24 cellular contexts compared by ENCODE assay signal in genomic region chr16:11009027-11009755, GRCh38.
"Had no signal": no experiment of that assay in that cellular context is flagged by ENCODE, and none has a peak within 500 bp of the region (broad histone marks: within the 10 kb centered on the region; RNA-seq: fewer than 3 reads in every experiment).

No MANE protein-coding gene starts in this region.

- H3K27ac ChIP-seq: body of pancreas, colonic mucosa, parathyroid adenoma, transverse colon, uterus had no signal

- H3K27me3 Mint-ChIP-seq: activated CD4-positive, alpha-beta memory T cell treated with anti-CD3 and anti-CD28 coated beads, Interleukin-2, amount 10 ng/mL, durations not matched to agents 7 days and 5 days; activated naive CD8-positive, alpha-beta T cell treated with anti-CD3 and anti-CD28 coated beads, Interleukin-2, amount 50 U/mL, for 24 hours; central memory CD8-positive, alpha-beta T cell; memory B cell; stimulated activated memory B cell treated with anti-CD40 and anti-IgM and Interleukin-4, amounts not matched to agents 10 μg/mL and 1 μg/mL and 100 μg/mL, for 72 hours; T-helper 17 cell had no signal

- H3K4me3 ChIP-seq: body of pancreas, colonic mucosa, transverse colon, uterus had no signal

- H3K4me1 ChIP-seq: body of pancreas, colonic mucosa, parathyroid adenoma, transverse colon, uterus had no signal

- H3K9me3 Mint-ChIP-seq: activated CD4-positive, alpha-beta memory T cell treated with anti-CD3 and anti-CD28 coated beads, Interleukin-2, amount 10 ng/mL, durations not matched to agents 7 days and 5 days; activated naive CD8-positive, alpha-beta T cell treated with anti-CD3 and anti-CD28 coated beads, Interleukin-2, amount 50 U/mL, for 24 hours; activated T-helper 1 cell treated with anti-CD3 and anti-CD28 coated beads, Interleukin-12 subunit alpha, Interleukin-12 subunit beta, Interleukin-2, Interleukin-4 antibody, amounts not matched to agents 30 ng/mL and 10 ng/mL and 1 ng/mL, durations not matched to agents 14 hours and 24 hours and 36 hours; central memory CD8-positive, alpha-beta T cell; memory B cell; nephron; stimulated activated memory B cell treated with anti-CD40 and anti-IgM and Interleukin-4, amounts not matched to agents 10 μg/mL and 1 μg/mL and 100 μg/mL, for 72 hours had no signal

- H3K4me3 Mint-ChIP-seq: activated CD4-positive, alpha-beta memory T cell treated with anti-CD3 and anti-CD28 coated beads, Interleukin-2, amount 10 ng/mL, durations not matched to agents 7 days and 5 days; activated naive CD8-positive, alpha-beta T cell treated with anti-CD3 and anti-CD28 coated beads, Interleukin-2, amount 50 U/mL, for 24 hours; activated T-helper 1 cell treated with anti-CD3 and anti-CD28 coated beads, Interleukin-12 subunit alpha, Interleukin-12 subunit beta, Interleukin-2, Interleukin-4 antibody, amounts not matched to agents 30 ng/mL and 10 ng/mL and 1 ng/mL, durations not matched to agents 14 hours and 24 hours and 36 hours; central memory CD8-positive, alpha-beta T cell; endodermal cell; memory B cell; nephron; stimulated activated memory B cell treated with anti-CD40 and anti-IgM and Interleukin-4, amounts not matched to agents 10 μg/mL and 1 μg/mL and 100 μg/mL, for 72 hours; T-helper 17 cell had no signal

- H3K9me3 ChIP-seq: body of pancreas, colonic mucosa, transverse colon, uterus had no signal

- ATAC-seq: activated naive CD8-positive, alpha-beta T cell treated with anti-CD3 and anti-CD28 coated beads, Interleukin-2, amount 50 U/mL, for 24 hours; body of pancreas; left ventricle myocardium superior; sciatic nerve; stimulated activated memory B cell treated with anti-CD40 and anti-IgM and Interleukin-4, amounts not matched to agents 10 μg/mL and 1 μg/mL and 100 μg/mL, for 72 hours; T-helper 17 cell had no signal

- DNase-seq: activated CD4-positive, alpha-beta memory T cell treated with anti-CD3 and anti-CD28 coated beads, Interleukin-2, amount 10 ng/mL, durations not matched to agents 7 days and 5 days; activated CD4-positive, alpha-beta T cell treated with anti-CD3 and anti-CD28 coated beads for 48 hours; activated CD4-positive, CD25-positive, alpha-beta regulatory T cell; activated gamma-delta T cell; activated naive CD4-positive, alpha-beta T cell treated with anti-CD3 and anti-CD28 coated beads, Interleukin-2, amount 50 U/mL, for 16 hours; activated naive CD8-positive, alpha-beta T cell treated with anti-CD3 and anti-CD28 coated beads, Interleukin-2, amount 50 U/mL, for 24 hours; body of pancreas; colonic mucosa; endodermal cell; hippocampal formation; left ventricle myocardium superior; small intestine; stimulated activated CD4-positive, alpha-beta T cell treated with anti-CD3 and anti-CD28 coated beads, Interleukin-15, amount 100 ng/mL, for 24 hours; SW 1271; T-helper 17 cell; transverse colon; uterus had no signal

- H3K27me3 ChIP-seq: body of pancreas, colonic mucosa, transverse colon, uterus had no signal

- H3K4me1 Mint-ChIP-seq: central memory CD8-positive, alpha-beta T cell; memory B cell had no signal

- H3K36me3 ChIP-seq: colonic mucosa, transverse colon, uterus had no signal

- H3K27ac Mint-ChIP-seq: activated CD4-positive, alpha-beta memory T cell treated with anti-CD3 and anti-CD28 coated beads, Interleukin-2, amount 10 ng/mL, durations not matched to agents 7 days and 5 days; activated naive CD8-positive, alpha-beta T cell treated with anti-CD3 and anti-CD28 coated beads, Interleukin-2, amount 50 U/mL, for 24 hours; activated T-helper 1 cell treated with anti-CD3 and anti-CD28 coated beads, Interleukin-12 subunit alpha, Interleukin-12 subunit beta, Interleukin-2, Interleukin-4 antibody, amounts not matched to agents 30 ng/mL and 10 ng/mL and 1 ng/mL, durations not matched to agents 14 hours and 24 hours and 36 hours; endodermal cell; memory B cell; nephron; stimulated activated memory B cell treated with anti-CD40 and anti-IgM and Interleukin-4, amounts not matched to agents 10 μg/mL and 1 μg/mL and 100 μg/mL, for 72 hours; T-helper 17 cell had no signal
